ENCODE assay signal across 16 cellular contexts in genomic region chr14:99560403-99560802, GRCh38. TPM values are rescaled to one million over a fixed set of nuclear protein-coding genes. Genes with fewer than 3 reads are reported as not detected.
DNase-seq lines count a peak whose midpoint lies in the region; ATAC-seq and TF ChIP-seq lines count a peak whose summit lies in the region.
"Had no signal": no experiment of that assay in that cellular context is flagged by ENCODE, and none has a peak within 500 bp of the region (broad histone marks: within the 10 kb centered on the region; RNA-seq: fewer than 3 reads in every experiment).

No MANE protein-coding gene starts in this region.

- DNase-seq in stimulated activated naive CD8-positive, alpha-beta T cell treated with anti-CD3 and anti-CD28 coated beads, Interleukin-15, Interleukin-2, amounts not matched to agents 100 U/mL and 50 U/mL, for 24 hours, result no peak
- no peak for DNase-seq in stimulated activated naive CD8-positive, alpha-beta T cell treated with anti-CD3 and anti-CD28 coated beads, Interleukin-15, amount 100 ng/mL, for 72 hours
- DNase-seq in esophagus squamous epithelium (lab: John Stamatoyannopoulos, UW) (no peak), trophoblast cell (no peak), uterus (no peak), GM10266 (ENCODE audit: extremely low spot score) (no peak)
- no peak for DNase-seq in effector memory CD8-positive, alpha-beta T cell
- DNase-seq in activated CD4-positive, alpha-beta memory T cell treated with anti-CD3 and anti-CD28 coated beads for 36 hours, result no peak
- DNase-seq: DMS79 treated with DMSO at 0.1 percent for 48 hours, KG1, NCI-H146, NCI-H2227 treated with DMSO at 0.1 percent for 48 hours, NCI-H526, SIG-M5 had no signal

- H3K14ac ChIP-seq in trophoblast cell (ENCODE audit: low read length), result no peak overlapping the region

- no peak overlapping the region for H3K4me2 ChIP-seq in trophoblast cell (ENCODE audit: low read length)
- H3K4me2 ChIP-seq: GM23338 had no signal

- peak overlapping the region; percentile 57 for H3K4ac ChIP-seq in trophoblast cell (ENCODE audit: low read depth, low read length)

- H3K4me1 ChIP-seq in esophagus squamous epithelium (peaks cover 47 to 67% (median 50%) of the 10 kb centered on the region in 3 donors), trophoblast cell (ENCODE audit: control insufficient read depth in 1 of 2, insufficient read depth in 2 of 2, low read length in 2 of 2) (peaks cover 7 to 11% of the 10 kb centered on the region in 2 experiments), uterus (peaks cover 18 to 19% of the 10 kb centered on the region in 2 donors)

- H3K79me2 ChIP-seq in trophoblast cell (ENCODE audit: control insufficient read depth, insufficient read depth, low read length, poor library complexity), result peaks cover 6% of the 10 kb centered on the region

- H3K79me1 ChIP-seq in trophoblast cell (ENCODE audit: low read length), result no peaks in the 10 kb centered on the region

- H3K9ac ChIP-seq in trophoblast cell (ENCODE audit: low read length), result no peak overlapping the region

- no peak overlapping the region for H3K4me3 ChIP-seq in esophagus squamous epithelium
- H3K4me3 ChIP-seq in trophoblast cell (ENCODE audit: low read depth, low read length), result no peak overlapping the region
- no peak overlapping the region for H3K4me3 ChIP-seq in uterus
- H3K4me3 ChIP-seq: GM12878, GM23338 had no signal

- no peak overlapping the region for H4K12ac ChIP-seq in trophoblast cell (ENCODE audit: low read depth, low read length)

- H4K8ac ChIP-seq in trophoblast cell (ENCODE audit: low read depth, low read length), result no peak overlapping the region

- H3K27ac Mint-ChIP-seq in stimulated activated naive CD8-positive, alpha-beta T cell treated with anti-CD3 and anti-CD28 coated beads, Interleukin-15, amount 100 ng/mL, for 72 hours, result no peak overlapping the region
- H3K27ac Mint-ChIP-seq in effector memory CD8-positive, alpha-beta T cell, result no peak overlapping the region
- no peak overlapping the region for H3K27ac Mint-ChIP-seq in activated CD4-positive, alpha-beta memory T cell treated with anti-CD3 and anti-CD28 coated beads for 36 hours
- H3K27ac Mint-ChIP-seq: GM23338 had no signal

- no peaks in the 10 kb centered on the region for H3K27me3 ChIP-seq in esophagus squamous epithelium
- no peaks in the 10 kb centered on the region for H3K27me3 ChIP-seq in trophoblast cell (ENCODE audit: insufficient read depth, low read length)
- no peaks in the 10 kb centered on the region for H3K27me3 ChIP-seq in uterus

- H3K4me3 Mint-ChIP-seq in stimulated activated naive CD8-positive, alpha-beta T cell treated with anti-CD3 and anti-CD28 coated beads, Interleukin-15, amount 100 ng/mL, for 72 hours, result no peak overlapping the region
- no peak overlapping the region for H3K4me3 Mint-ChIP-seq in effector memory CD8-positive, alpha-beta T cell
- no peak overlapping the region for H3K4me3 Mint-ChIP-seq in activated CD4-positive, alpha-beta memory T cell treated with anti-CD3 and anti-CD28 coated beads for 36 hours
- H3K4me3 Mint-ChIP-seq: GM23338 had no signal

- H3K18ac ChIP-seq in trophoblast cell (ENCODE audit: low read length), result peak overlapping the region; percentile 15

- H3K27ac ChIP-seq in esophagus squamous epithelium (peak overlapping the region; percentile 75 to 97 (median 82)), trophoblast cell (ENCODE audit: low read depth, low read length) (no peak overlapping the region), uterus (peak overlapping the region; percentile 63 to 85)

- intact Hi-C loops in esophagus squamous epithelium (cut with DNase I), result no loop called here
- intact Hi-C loops in uterus (cut with DNase I; ENCODE audit: low total_unique reads), result no loop called here
- intact Hi-C loops in activated CD4-positive, alpha-beta memory T cell treated with anti-CD3 and anti-CD28 coated beads for 36 hours (cut with micrococcal nuclease), result no loop called here

- H3K4me1 Mint-ChIP-seq in stimulated activated naive CD8-positive, alpha-beta T cell treated with anti-CD3 and anti-CD28 coated beads, Interleukin-15, amount 100 ng/mL, for 72 hours, result peaks cover 4% of the 10 kb centered on the region
- H3K4me1 Mint-ChIP-seq in effector memory CD8-positive, alpha-beta T cell (ENCODE audit: low read depth in 2 of 2), result peaks cover under 1 to 17% of the 10 kb centered on the region in 2 donors
- peaks cover 2% of the 10 kb centered on the region for H3K4me1 Mint-ChIP-seq in activated CD4-positive, alpha-beta memory T cell treated with anti-CD3 and anti-CD28 coated beads for 36 hours (ENCODE audit: low read depth)

- no peak overlapping the region for H2BK120ac ChIP-seq in trophoblast cell (ENCODE audit: insufficient read depth, low read length, poor library complexity)

- no peak overlapping the region for H2BK5ac ChIP-seq in trophoblast cell (ENCODE audit: low read depth, low read length, poor library complexity)

- POLR2A ChIA-PET in activated CD4-positive, alpha-beta memory T cell treated with anti-CD3 and anti-CD28 coated beads for 36 hours (lab: Charles Lee), result no interaction called here

- H3K9me3 Mint-ChIP-seq in stimulated activated naive CD8-positive, alpha-beta T cell treated with anti-CD3 and anti-CD28 coated beads, Interleukin-15, amount 100 ng/mL, for 72 hours, result no peaks in the 10 kb centered on the region
- H3K9me3 Mint-ChIP-seq in effector memory CD8-positive, alpha-beta T cell, result no peaks in the 10 kb centered on the region
- H3K9me3 Mint-ChIP-seq in activated CD4-positive, alpha-beta memory T cell treated with anti-CD3 and anti-CD28 coated beads for 36 hours, result peaks cover 2% of the 10 kb centered on the region

- peak; percentile 24 for ATAC-seq in stimulated activated naive CD8-positive, alpha-beta T cell treated with anti-CD3 and anti-CD28 coated beads, Interleukin-15, Interleukin-2, amounts not matched to agents 100 U/mL and 50 U/mL, for 24 hours
- no peak for ATAC-seq in stimulated activated naive CD8-positive, alpha-beta T cell treated with anti-CD3 and anti-CD28 coated beads, Interleukin-15, amount 100 ng/mL, for 72 hours
- ATAC-seq in effector memory CD8-positive, alpha-beta T cell (replicated peaks), result no peak
- ATAC-seq: GM12878, GM23338 had no signal

- 88 to 90% methylated on average over 7 to 13 of the region's 13 CpGs for WGBS in esophagus squamous epithelium, 2 donors
- no CpG with 5 or more reads among the region's 13 CpGs for WGBS in trophoblast cell (ENCODE audit: extremely low coverage, insufficient coverage, insufficient read length)

- H3K36me3 Mint-ChIP-seq in effector memory CD8-positive, alpha-beta T cell (ENCODE audit: insufficient read depth), result no peaks in the 10 kb centered on the region
- no peaks in the 10 kb centered on the region for H3K36me3 Mint-ChIP-seq in activated CD4-positive, alpha-beta memory T cell treated with anti-CD3 and anti-CD28 coated beads for 36 hours

- H2BK12ac ChIP-seq in trophoblast cell (ENCODE audit: low read length), result no peak overlapping the region

- H2AFZ ChIP-seq in trophoblast cell (ENCODE audit: insufficient read depth, low read length, poor library complexity), result no peak overlapping the region
- H2AFZ ChIP-seq: GM23338 had no signal

- H2AK5ac ChIP-seq in trophoblast cell (ENCODE audit: low read length), result no peak overlapping the region

- no peak overlapping the region for H3K23ac ChIP-seq in trophoblast cell (ENCODE audit: low read length)

- CTCF ChIA-PET in activated CD4-positive, alpha-beta memory T cell treated with anti-CD3 and anti-CD28 coated beads for 36 hours (lab: Charles Lee), result no interaction called here

- TF ChIP-seq POLR2A in esophagus squamous epithelium (IDR thresholded peaks at IDR 0.05), result no peak
- TF ChIP-seq POLR2A in uterus (IDR thresholded peaks at IDR 0.05), result no peak

- no peak overlapping the region for H4K91ac ChIP-seq in trophoblast cell (ENCODE audit: low read depth, low read length)

- no peaks in the 10 kb centered on the region for H3K36me3 ChIP-seq in esophagus squamous epithelium
- no peaks in the 10 kb centered on the region for H3K36me3 ChIP-seq in trophoblast cell (ENCODE audit: control insufficient read depth in 1 of 2, insufficient read depth in 2 of 2, low read length in 2 of 2)
- no peaks in the 10 kb centered on the region for H3K36me3 ChIP-seq in uterus

- TF ChIP-seq CTCF in esophagus squamous epithelium (IDR thresholded peaks at IDR 0.05) (no peak), uterus (IDR thresholded peaks at IDR 0.05) (no peak), GM10266 (IDR thresholded peaks at IDR 0.05; ENCODE audit: control insufficient read depth, insufficient read depth, low read depth, missing control alignments) (no peak)

- H3K9me3 ChIP-seq in esophagus squamous epithelium (no peaks in the 10 kb centered on the region), trophoblast cell (ENCODE audit: insufficient read depth, low read depth, low read length) (peaks cover 2% of the 10 kb centered on the region), uterus (no peaks in the 10 kb centered on the region)

- H3K27me3 Mint-ChIP-seq in stimulated activated naive CD8-positive, alpha-beta T cell treated with anti-CD3 and anti-CD28 coated beads, Interleukin-15, amount 100 ng/mL, for 72 hours, result no peaks in the 10 kb centered on the region
- H3K27me3 Mint-ChIP-seq in effector memory CD8-positive, alpha-beta T cell, result no peaks in the 10 kb centered on the region
- H3K27me3 Mint-ChIP-seq in activated CD4-positive, alpha-beta memory T cell treated with anti-CD3 and anti-CD28 coated beads for 36 hours, result no peaks in the 10 kb centered on the region

RNA-seq across cellular contexts. Expression of gene CCDC85C, which starts 43.6 kb away (rescaled TPM):
- 10 to 100 TPM; 23.4 to 52.0 (median 27.1) TPM for total RNA-seq in esophagus squamous epithelium
- polyA plus RNA-seq in trophoblast cell (2013), result 17.0 and 18.1 TPM in 2 replicates
- total RNA-seq in uterus, result 10 to 100 TPM in 2 of 4 donors, 1 to 10 TPM in 1, under 1 TPM in 1; 0.88 to 56.3 (median 13.6) TPM
- 10 to 100 TPM; 10.7 to 12.3 TPM for total RNA-seq in activated CD4-positive, alpha-beta memory T cell treated with anti-CD3 and anti-CD28 coated beads for 36 hours
